In the genomic region with DNA sequence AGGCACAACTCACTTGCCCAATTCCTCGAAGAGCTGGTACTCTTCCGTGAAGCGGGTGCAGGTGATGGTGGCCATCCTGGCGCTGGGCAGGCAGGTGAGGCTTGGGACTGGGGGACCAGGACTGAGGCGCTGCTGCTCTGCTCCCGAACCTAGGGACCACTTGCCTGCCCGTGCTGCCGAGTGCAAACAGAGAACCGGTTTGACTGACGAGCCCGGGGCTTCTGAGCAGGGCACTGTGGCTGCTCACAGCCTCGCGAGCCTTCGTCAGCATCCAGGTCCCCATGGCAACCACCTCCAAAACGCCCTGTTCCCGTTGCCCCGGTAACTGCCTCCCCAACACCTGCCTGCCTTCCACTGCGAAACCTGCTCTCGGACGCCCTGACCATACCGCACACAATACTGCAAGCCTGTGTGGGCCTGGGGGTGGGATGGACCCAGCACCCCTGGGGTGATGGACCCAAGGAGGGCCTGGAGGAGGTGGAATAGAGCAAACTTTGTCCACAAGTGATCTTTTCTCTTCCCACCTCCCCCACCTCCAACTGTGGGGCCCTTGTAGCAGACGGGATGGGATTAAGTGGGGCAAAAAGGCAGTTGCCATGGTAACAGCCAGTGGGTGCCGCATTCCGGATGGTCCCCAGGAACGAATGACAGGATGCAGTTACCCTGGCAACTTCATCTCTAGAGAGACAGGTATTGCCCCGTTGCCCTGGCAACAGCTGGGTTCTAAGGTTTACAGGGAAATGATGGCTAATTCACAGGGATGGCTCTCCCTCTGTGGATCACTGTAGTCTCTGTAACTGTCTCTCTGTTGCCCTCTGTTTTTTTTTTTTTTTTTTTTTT, we compare ENCODE assay signal across 11 cellular contexts. TPM values are rescaled to one million over a fixed set of nuclear protein-coding genes. Genes with fewer than 3 reads are reported as not detected.
A peak's percentile ranks its signal among the peaks of the same experiment; 100 is the strongest.
DNase-seq lines count a peak whose midpoint lies in the region; TF ChIP-seq lines count a peak whose summit lies in the region.
"Had no signal": no experiment of that assay in that cellular context is flagged by ENCODE, and none has a peak within 500 bp of the region (broad histone marks: within the 10 kb centered on the region; RNA-seq: fewer than 3 reads in every experiment).

A gene (minus strand): TSS at position 223 of the 840 bp plus-strand sequence. CDS start 148 bp downstream, at position 75.

- H3K4me1 ChIP-seq in cardiac muscle cell (ENCODE audit: low read depth) (no peaks in the 10 kb centered on the region), vagina (peaks cover 13% of the 10 kb centered on the region)

- H3K36me3 ChIP-seq in cardiac muscle cell (no peaks in the 10 kb centered on the region), MG63 (no peaks in the 10 kb centered on the region; the same call in 1 of the 2 replicates), vagina (no peaks in the 10 kb centered on the region)

- TF ChIP-seq CTCF in cardiac muscle cell (IDR thresholded peaks at IDR 0.05; ENCODE audit: low read depth, low read length) (no peak), vagina (IDR thresholded peaks at IDR 0.05) (no peak)

- H3K9me3 ChIP-seq in cardiac muscle cell (ENCODE audit: low read depth) (no peaks in the 10 kb centered on the region), MG63 (no peaks in the 10 kb centered on the region), vagina (no peaks in the 10 kb centered on the region)

- no peak for TF ChIP-seq POLR2A in vagina (IDR thresholded peaks at IDR 0.05)

- H3K4me3 ChIP-seq in cardiac muscle cell (no peak within 1 kb of the TSS), MG63 (no peak within 1 kb of the TSS), vagina (no peak within 1 kb of the TSS)

- intact Hi-C loops in vagina (cut with DNase I) = no loop called here

- peak; percentile 1 for DNase-seq in NCI-H2107 treated with DMSO at 0.1 percent for 48 hours (lab: John Stamatoyannopoulos, UW; ENCODE audit: unreplicated experiment)
- no peak for DNase-seq in NCI-H2107 (lab: John Stamatoyannopoulos, UW)
- peak; percentile 37 for DNase-seq in NCI-H524 treated with DMSO at 0.1 percent for 48 hours (lab: John Stamatoyannopoulos, UW)
- no peak for DNase-seq in cardiac muscle cell (ENCODE audit: low read depth in 1 of 2, low spot score in 1 of 2)
- peak; percentile 84 for DNase-seq in occipital lobe (lab: John Stamatoyannopoulos, UW)
- DNase-seq in Kasumi-1 (lab: John Stamatoyannopoulos, UW) = no peak
- DNase-seq in MG63 = no peak
- no peak for DNase-seq in vagina (ENCODE audit: extremely low spot score in 2 of 2)
- DNase-seq: activated CD8-positive, alpha-beta memory T cell treated with anti-CD3 and anti-CD28 coated beads, Interleukin-2, amount 10 ng/mL, durations not matched to agents 7 days and 5 days; OCI-M1 had no signal

- H3K27me3 ChIP-seq in cardiac muscle cell = peaks cover 10% of the 10 kb centered on the region
- H3K27me3 ChIP-seq in MG63 = no peaks in the 10 kb centered on the region
- H3K27me3 ChIP-seq in vagina = no peaks in the 10 kb centered on the region

- H3K27ac ChIP-seq in cardiac muscle cell (no peak within 1 kb of the TSS), vagina (no peak within 1 kb of the TSS)

RNA-seq across cellular contexts. Expression of the gene that starts here (rescaled TPM):
- total RNA-seq in cardiac muscle cell (34.6 and 47.7 TPM in 2 replicates), occipital lobe (14.0 TPM), vagina (0.49 TPM)
- polyA plus RNA-seq in cardiac muscle cell = 11.8 and 19.0 TPM in 2 replicates
- total RNA-seq in MG63 (2014; rRNA removed; shearing (Covaris generic); ENCODE audit: low replicate concordance) = 0.56 TPM in 1 of 2 replicates, not detected in the other
- total RNA-seq: activated CD8-positive, alpha-beta memory T cell treated with anti-CD3 and anti-CD28 coated beads, Interleukin-2, amount 10 ng/mL, durations not matched to agents 7 days and 5 days; T-helper 2 cell treated with Interferon-gamma antibody and Interleukin-4, amounts not matched to agents 100 ng/mL and 5 ng/mL, for 36 hours had no signal

Comparison
In these comparisons a context has a peak if more than half of its experiments do, and no peak if none do; other contexts are left out.
1. DNase-seq: peak in NCI-H2107 treated with DMSO at 0.1 percent for 48 hours (single experiment), NCI-H524 treated with DMSO at 0.1 percent for 48 hours (single experiment) and occipital lobe (single experiment); none in NCI-H2107 (single experiment), cardiac muscle cell (0 of 2), Kasumi-1 (0 of 2), MG63 (single experiment) and vagina (0 of 2).